30 cellular contexts compared by ENCODE assay signal in genomic region chr1:4830756-4831155, GRCh38.
"Had no signal": no experiment of that assay in that cellular context is flagged by ENCODE, and none has a peak within 500 bp of the region (broad histone marks: within the 10 kb centered on the region; RNA-seq: fewer than 3 reads in every experiment).

No MANE protein-coding gene starts in this region.

- H3K4me3 ChIP-seq: cardiac muscle cell, SK-N-MC had no signal

- ATAC-seq: activated CD4-positive, alpha-beta T cell treated with anti-CD3 and anti-CD28 coated beads for 36 hours; Panc1; Right ventricle myocardium inferior; T-cell had no signal

- H3K36me3 ChIP-seq: brain microvascular endothelial cell, cardiac muscle cell, WERI-Rb-1 had no signal

- DNase-seq: activated CD4-positive, alpha-beta memory T cell treated with anti-CD3 and anti-CD28 coated beads, Interleukin-2, amount 10 ng/mL, durations not matched to agents 7 days and 5 days; activated CD4-positive, alpha-beta T cell treated with anti-CD3 and anti-CD28 coated beads for 36 hours; activated CD4-positive, alpha-beta T cell treated with anti-CD3 and anti-CD28 coated beads, Interleukin-2, amount 50 U/mL, for 1 hour; activated gamma-delta T cell treated with Interleukin-2 at 50 U/mL for 16 hours; activated naive CD4-positive, alpha-beta T cell treated with anti-CD3 and anti-CD28 coated beads, Interleukin-2, amount 10 ng/mL, durations not matched to agents 7 days and 5 days; activated naive CD8-positive, alpha-beta T cell treated with anti-CD3 and anti-CD28 coated beads for 36 hours; activated T-cell treated with anti-CD3 and anti-CD28 coated beads for 4 hours; activated T-cell treated with anti-CD3 and anti-CD28 coated beads, Interleukin-2, amount 50 U/mL, for 48 hours; brain microvascular endothelial cell; cerebellar nuclear complex; Kasumi-1; KBM-7; NCI-H1092; NCI-H1436; NCI-H1694 treated with DMSO at 0.1 percent for 48 hours; NCI-H2029 treated with DMSO at 0.1 percent for 48 hours; NCI-H226; NCI-H526 treated with DMSO at 0.1 percent for 48 hours; NCI-H82; NK-92 treated with Interleukin-12 subunit alpha and Interleukin-12 subunit beta, amount 100 ng/mL, for 24 hours; OCI-M1; RPMI8226; T-cell; T-helper 2 cell; T1000; WERI-Rb-1 had no signal

- H3K27me3 ChIP-seq: brain microvascular endothelial cell had no signal

- H3K27ac ChIP-seq: brain microvascular endothelial cell, cardiac muscle cell, SK-N-MC, WERI-Rb-1 had no signal
